In the genomic region with DNA sequence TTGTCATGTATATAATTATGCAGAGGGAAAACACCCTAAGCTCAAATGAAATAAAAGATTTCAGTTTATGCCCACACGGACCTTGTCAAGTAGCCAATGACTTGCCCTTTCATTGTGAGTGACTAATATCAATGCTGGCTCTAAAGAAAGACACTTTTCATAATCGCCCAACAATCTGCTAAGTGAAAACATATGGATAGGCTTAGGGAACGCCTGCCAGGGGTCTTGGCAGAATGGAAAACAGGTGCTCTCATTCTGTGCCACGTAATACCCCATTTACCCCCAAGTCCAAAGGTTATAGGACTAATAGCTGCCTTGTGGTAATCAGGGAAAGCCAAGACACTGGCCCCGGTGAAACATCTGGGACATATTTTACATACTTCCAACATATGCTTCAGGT, we compare ENCODE assay signal across 21 cellular contexts.
A peak's percentile ranks its signal among the peaks of the same experiment; 100 is the strongest.
DNase-seq lines count a peak whose midpoint lies in the region; ATAC-seq and TF ChIP-seq lines count a peak whose summit lies in the region.
"Had no signal": no experiment of that assay in that cellular context is flagged by ENCODE, and none has a peak within 500 bp of the region (broad histone marks: within the 10 kb centered on the region; RNA-seq: fewer than 3 reads in every experiment).

No MANE protein-coding gene starts in this region.

- in situ Hi-C loops in astrocyte of the spinal cord (cut with HindIII; ENCODE audit: low sequenced_read_pairs), result no loop called here

- peaks cover 7 to 9% of the 10 kb centered on the region in 2 donors for H3K9me3 Mint-ChIP-seq in stimulated activated naive CD8-positive, alpha-beta T cell treated with anti-CD3 and anti-CD28 coated beads, Interleukin-15, amount 100 ng/mL, for 72 hours

- peaks cover 11% of the 10 kb centered on the region for H3K27me3 Mint-ChIP-seq in stimulated activated naive CD8-positive, alpha-beta T cell treated with anti-CD3 and anti-CD28 coated beads, Interleukin-15, amount 100 ng/mL, for 72 hours

- TF ChIP-seq CTCF in astrocyte of the spinal cord (IDR thresholded peaks at IDR 0.05; ENCODE audit: low read depth, low read length), result no peak

- no peak overlapping the region for H3K4me3 Mint-ChIP-seq in stimulated activated naive CD8-positive, alpha-beta T cell treated with anti-CD3 and anti-CD28 coated beads, Interleukin-15, amount 100 ng/mL, for 72 hours
- H3K4me3 Mint-ChIP-seq: activated CD4-positive, alpha-beta T cell treated with anti-CD3 and anti-CD28 coated beads, Interleukin-2, amount 10 ng/mL, durations not matched to agents 24 days and 14 days; T-cell had no signal

- H3K4me1 Mint-ChIP-seq in stimulated activated naive CD8-positive, alpha-beta T cell treated with anti-CD3 and anti-CD28 coated beads, Interleukin-15, amount 100 ng/mL, for 72 hours, result no peaks in the 10 kb centered on the region
- H3K4me1 Mint-ChIP-seq: activated CD4-positive, alpha-beta T cell treated with anti-CD3 and anti-CD28 coated beads, Interleukin-2, amount 10 ng/mL, durations not matched to agents 24 days and 14 days; T-cell had no signal

- H3K4me3 ChIP-seq in astrocyte of the spinal cord (ENCODE audit: low read depth, low read length), result no peak overlapping the region
- H3K4me3 ChIP-seq: esophagus squamous epithelium, lower lobe of right lung, suprapubic skin had no signal

- H3K27ac Mint-ChIP-seq in stimulated activated naive CD8-positive, alpha-beta T cell treated with anti-CD3 and anti-CD28 coated beads, Interleukin-15, amount 100 ng/mL, for 72 hours, result no peak overlapping the region
- H3K27ac Mint-ChIP-seq: activated CD4-positive, alpha-beta T cell treated with anti-CD3 and anti-CD28 coated beads, Interleukin-2, amount 10 ng/mL, durations not matched to agents 24 days and 14 days; T-cell had no signal

- DNase-seq in NCI-H748 (lab: John Stamatoyannopoulos, UW; ENCODE audit: unreplicated experiment) (peak; percentile 10), NCI-H748 treated with DMSO at 0.1 percent for 48 hours (lab: John Stamatoyannopoulos, UW) (no peak), NCI-H460 (ENCODE audit: extremely low read depth, low read depth) (peak; percentile 33), astrocyte of the spinal cord (ENCODE audit: low read depth, low spot score) (peak; percentile 41), stromal cell of bone marrow (ENCODE audit: low read depth) (peak; percentile 26), left lobe of liver (ENCODE audit: low spot score) (no peak)
- DNase-seq in stimulated activated naive CD8-positive, alpha-beta T cell treated with anti-CD3 and anti-CD28 coated beads, Interleukin-15, amount 100 ng/mL, for 72 hours, result no peak
- DNase-seq: activated CD4-positive, alpha-beta T cell treated with anti-CD3 and anti-CD28 coated beads, Interleukin-2, amount 10 ng/mL, durations not matched to agents 24 days and 14 days; activated gamma-delta T cell; amniotic stem cell; central memory CD4-positive, alpha-beta T cell; effector CD8-positive, alpha-beta T cell; esophagus squamous epithelium; lower lobe of right lung; nucleus accumbens; retina; stimulated activated CD4-positive, alpha-beta T cell treated with anti-CD3 and anti-CD28 coated beads, Interleukin-12 subunit alpha, Interleukin-12 subunit beta, amount 100 ng/mL, for 4 hours; stimulated activated CD8-positive, alpha-beta memory T cell treated with anti-CD3 and anti-CD28 coated beads, Interleukin-4, amount 100 ng/mL, for 48 hours; T-cell had no signal

- ATAC-seq in left lobe of liver (no peak), HG03571 (IDR thresholded peaks at IDR 0.05; ENCODE audit: unreplicated experiment) (no peak)
- ATAC-seq in stimulated activated naive CD8-positive, alpha-beta T cell treated with anti-CD3 and anti-CD28 coated beads, Interleukin-15, amount 100 ng/mL, for 72 hours, result no peak
- ATAC-seq: lower lobe of right lung, T-cell had no signal

Comparison
In these comparisons a context has a peak if more than half of its experiments do, and no peak if none do; other contexts are left out.
1. DNase-seq: peak in NCI-H748 (single experiment), NCI-H460 (single experiment), astrocyte of the spinal cord (single experiment) and stromal cell of bone marrow (single experiment); none in NCI-H748 treated with DMSO at 0.1 percent for 48 hours (single experiment), left lobe of liver (single experiment) and stimulated activated naive CD8-positive, alpha-beta T cell treated with anti-CD3 and anti-CD28 coated beads, Interleukin-15, amount 100 ng/mL, for 72 hours (0 of 2).